ENCODE assay signal across 18 cellular contexts in the genomic region with DNA sequence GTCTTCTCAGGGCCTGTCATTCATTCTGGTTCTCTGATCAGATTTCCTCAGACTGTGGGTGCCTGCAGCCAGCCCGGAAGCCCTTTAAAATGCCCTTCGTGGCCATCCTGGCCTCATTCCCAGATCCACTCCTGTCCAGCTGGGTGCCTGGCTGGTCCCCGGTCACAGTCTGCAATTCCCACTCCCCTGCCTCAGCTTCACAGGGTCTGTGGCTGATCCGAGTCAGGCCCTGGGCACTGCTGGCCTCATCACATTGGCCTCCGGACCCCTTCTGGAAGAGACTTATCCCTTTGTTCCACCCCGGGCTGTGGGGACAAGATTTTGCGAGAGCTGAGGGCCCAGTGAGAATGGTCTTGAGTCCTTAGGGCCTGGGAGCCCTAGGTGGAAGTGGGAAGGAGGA. TPM values are rescaled to one million over a fixed set of nuclear protein-coding genes. Genes with fewer than 3 reads are reported as not detected.
A peak's percentile ranks its signal among the peaks of the same experiment; 100 is the strongest.
DNase-seq lines count a peak whose midpoint lies in the region; ATAC-seq and TF ChIP-seq lines count a peak whose summit lies in the region.
"Had no signal": no experiment of that assay in that cellular context is flagged by ENCODE, and none has a peak within 500 bp of the region (broad histone marks: within the 10 kb centered on the region; RNA-seq: fewer than 3 reads in every experiment).

No MANE protein-coding gene starts in this region.

- H3K36me3 ChIP-seq in heart left ventricle (no peaks in the 10 kb centered on the region), neural progenitor cell (no peaks in the 10 kb centered on the region), Peyer's patch (no peaks in the 10 kb centered on the region)

- 45 to 68% (median 64%) methylated on average over 7 of the region's 7 CpGs for WGBS in heart left ventricle, 4 donors

- peaks cover 98% of the 10 kb centered on the region for H3K79me2 ChIP-seq in neural progenitor cell (ENCODE audit: low read depth)

- peaks cover 7% of the 10 kb centered on the region for H3K27me3 Mint-ChIP-seq in neural progenitor cell (ENCODE audit: insufficient read depth, low read depth)
- H3K27me3 Mint-ChIP-seq: activated B cell treated with CpG ODN at 0.5 μM for 24 hours; activated CD8-positive, alpha-beta T cell treated with anti-CD3 and anti-CD28 coated beads for 36 hours; effector memory CD8-positive, alpha-beta T cell had no signal

- H3K9me3 ChIP-seq in heart left ventricle: peaks cover 0 to 3% (median 0%) of the 10 kb centered on the region in 12 donors
- no peaks in the 10 kb centered on the region for H3K9me3 ChIP-seq in neural progenitor cell (ENCODE audit: low read depth)
- H3K9me3 ChIP-seq in Peyer's patch: no peaks in the 10 kb centered on the region

- H3K4me1 Mint-ChIP-seq in neural progenitor cell: peaks cover 4% of the 10 kb centered on the region
- H3K4me1 Mint-ChIP-seq: activated B cell treated with CpG ODN at 0.5 μM for 24 hours, CD14-positive monocyte had no signal

- POLR2A ChIA-PET in RWPE1 (lab: Yijun Ruan, JAX; ENCODE audit: low non-redundant PET): no interaction called here

- CTCF ChIA-PET in RWPE1 (lab: Yijun Ruan, JAX): interaction anchor here (1.0 kb wide), 1 partner anchor 10 kb away, joined by 7 read pairs; no protein-coding TSS in a partner anchor

- TF ChIP-seq CTCF in RWPE1 (conservative IDR thresholded peaks at IDR 0.05; ENCODE audit: low read depth): no peak
- TF ChIP-seq CTCF in heart left ventricle (IDR thresholded peaks at IDR 0.05): no peak
- no peak for TF ChIP-seq CTCF in neural progenitor cell (IDR thresholded peaks at IDR 0.05)
- no peak for TF ChIP-seq CTCF in Peyer's patch (IDR thresholded peaks at IDR 0.05)

- no peak overlapping the region for H3K27ac Mint-ChIP-seq in neural progenitor cell
- H3K27ac Mint-ChIP-seq: activated B cell treated with CpG ODN at 0.5 μM for 24 hours; activated CD8-positive, alpha-beta T cell treated with anti-CD3 and anti-CD28 coated beads for 36 hours; activated naive CD4-positive, alpha-beta T cell treated with anti-CD3 and anti-CD28 coated beads for 36 hours; effector memory CD8-positive, alpha-beta T cell; HFFc6; T-helper 2 cell treated with Interferon-gamma antibody and Interleukin-4, amounts not matched to agents 5 μg/mL and 100 μg/mL, for 36 hours had no signal

- H3K27me3 ChIP-seq in heart left ventricle (no peaks in the 10 kb centered on the region), neural progenitor cell (no peaks in the 10 kb centered on the region), Peyer's patch (no peaks in the 10 kb centered on the region)

- peaks cover 29% of the 10 kb centered on the region for H4K20me1 ChIP-seq in neural progenitor cell (ENCODE audit: low read depth)

- DNase-seq in ACHN: peak; percentile 43
- DNase-seq in RWPE1 (ENCODE audit: low spot score): no peak
- DNase-seq in heart left ventricle: peak in 1 of 5 donors; percentile 65
- DNase-seq in neural progenitor cell (ENCODE audit: low spot score): no peak
- no peak for DNase-seq in mesenteric fat pad (ENCODE audit: low spot score)
- no peak for DNase-seq in Peyer's patch
- DNase-seq in NCI-H1048 (lab: John Stamatoyannopoulos, UW): no peak
- DNase-seq: activated B cell treated with CpG ODN at 0.5 μM for 24 hours; activated CD8-positive, alpha-beta T cell treated with anti-CD3 and anti-CD28 coated beads for 36 hours; activated naive CD4-positive, alpha-beta T cell treated with anti-CD3 and anti-CD28 coated beads for 36 hours; activated T-cell treated with anti-CD3 and anti-CD28 coated beads, Interleukin-2, amount 50 U/mL, for 1 hour; effector memory CD8-positive, alpha-beta T cell; HFFc6; NCI-H1436; NCI-H774 had no signal

- peaks cover 12% of the 10 kb centered on the region for H3K9me3 Mint-ChIP-seq in neural progenitor cell
- H3K9me3 Mint-ChIP-seq: HFFc6 had no signal

- TF ChIP-seq POLR2A in heart left ventricle (IDR thresholded peaks at IDR 0.05): no peak
- TF ChIP-seq POLR2A in Peyer's patch (IDR thresholded peaks at IDR 0.05): no peak

- peak; percentile 50 to 72 (median 64) for ATAC-seq in heart left ventricle
- ATAC-seq in HG03439 (IDR thresholded peaks at IDR 0.05; ENCODE audit: unreplicated experiment): no peak
- ATAC-seq: activated CD8-positive, alpha-beta T cell treated with anti-CD3 and anti-CD28 coated beads for 36 hours; effector memory CD8-positive, alpha-beta T cell had no signal

- H3K4me2 ChIP-seq in neural progenitor cell: peak overlapping the region; percentile 31

- H3K4me3 Mint-ChIP-seq in neural progenitor cell: no peak overlapping the region
- H3K4me3 Mint-ChIP-seq: activated B cell treated with CpG ODN at 0.5 μM for 24 hours; activated CD8-positive, alpha-beta T cell treated with anti-CD3 and anti-CD28 coated beads for 36 hours; activated naive CD4-positive, alpha-beta T cell treated with anti-CD3 and anti-CD28 coated beads for 36 hours; CD14-positive monocyte; effector memory CD8-positive, alpha-beta T cell; HFFc6; T-helper 2 cell treated with Interferon-gamma antibody and Interleukin-4, amounts not matched to agents 5 μg/mL and 100 μg/mL, for 36 hours had no signal

- H3K4me1 ChIP-seq in heart left ventricle: peaks cover 3 to 42% (median 21%) of the 10 kb centered on the region in 12 donors
- peaks cover 21% of the 10 kb centered on the region for H3K4me1 ChIP-seq in neural progenitor cell
- H3K4me1 ChIP-seq in Peyer's patch: peaks cover 0 to 13% (median 0%) of the 10 kb centered on the region in 4 donors

- no peaks in the 10 kb centered on the region for H3F3A ChIP-seq in neural progenitor cell (ENCODE audit: low read depth)

- H3K4me3 ChIP-seq in heart left ventricle (no peak overlapping the region), neural progenitor cell (no peak overlapping the region), Peyer's patch (no peak overlapping the region)

- in situ Hi-C loops in ACHN (cut with HindIII; ENCODE audit: low pct_ligation_motif_present, low pct_unique_long_range_greater_than_20kb, low sequenced_read_pairs): no loop called here

- peak overlapping the region; percentile 20 for H3K9ac ChIP-seq in neural progenitor cell

- H3K36me3 Mint-ChIP-seq in neural progenitor cell: peaks cover 27% of the 10 kb centered on the region
- H3K36me3 Mint-ChIP-seq: CD14-positive monocyte had no signal

- intact Hi-C loops in heart left ventricle (cut with DNase I): no loop called here

- 0 out of 2 replicates have a peak overlapping the region, but pooled peaks have one; percentile 6 for H3K27ac ChIP-seq in RWPE1
- H3K27ac ChIP-seq in heart left ventricle: peak overlapping the region in 1 of 12 donors; percentile 25
- no peak overlapping the region for H3K27ac ChIP-seq in neural progenitor cell
- no peak overlapping the region for H3K27ac ChIP-seq in Peyer's patch

- H2AFZ ChIP-seq in neural progenitor cell (replicated peaks): no peak overlapping the region

RNA-seq across cellular contexts. Expression of a gene that starts 12.1 kb away (rescaled TPM):
- total RNA-seq in heart left ventricle: 10 to 100 TPM; 13.4 to 31.6 (median 20.6) TPM
- polyA plus RNA-seq in heart left ventricle: 10 to 100 TPM in 1 of 2 donors, 1 to 10 TPM in 1; 5.0 to 13.8 TPM
- 67.0 and 72.6 TPM in 2 replicates for total RNA-seq in neural progenitor cell (ENCODE audit: low replicate concordance)
- 46.0 TPM for total RNA-seq in mesenteric fat pad
- total RNA-seq in Peyer's patch: 100 to 1,000 TPM in 2 of 4 donors, 10 to 100 TPM in 2; 42.0 to 117 (median 92.2) TPM
- total RNA-seq: activated B cell treated with CpG ODN at 0.5 μM for 24 hours had no signal
